In genomic region chr5:134738133-134738962, GRCh38 we compare ENCODE assay signal across 8 cellular contexts.
DNase-seq lines count a peak whose midpoint lies in the region; ATAC-seq lines count a peak whose summit lies in the region.

CAMLG (plus strand) TSS chr5:134738548; CDS start chr5:134738621, 73 bp downstream.

- ATAC-seq in GM19025 (IDR thresholded peaks at IDR 0.05; ENCODE audit: low read depth, unreplicated experiment) (peak; percentile 98), HG03342 (IDR thresholded peaks at IDR 0.05; ENCODE audit: unreplicated experiment) (peak; percentile 93)
- peak; percentile 98 to 99 for ATAC-seq in activated CD4-positive, CD25-positive, alpha-beta regulatory T cell treated with anti-CD3 and anti-CD28 coated beads, Interleukin-2, amount 50 U/mL, for 24 hours

- DNase-seq in AG20443 (ENCODE audit: low spot score) (peak; percentile 97), NCI-H446 (lab: John Stamatoyannopoulos, UW) (peak; percentile 86 to 96), cerebellar cortex (ENCODE audit: low spot score) (peak; percentile 98), islet precursor cell (peak; percentile 99)
- DNase-seq in stimulated activated CD4-positive, alpha-beta T cell treated with anti-CD3 and anti-CD28 coated beads, Interleukin-12 subunit alpha, Interleukin-12 subunit beta, amount 100 ng/mL, for 48 hours (ENCODE audit: low read depth in 2 of 3, low spot score in 1 of 3), result peak; percentile 95 to 97 (median 97)

Comparison
In these comparisons a context has a peak if more than half of its experiments do, and no peak if none do; other contexts are left out.
1. Peak in every context shown above with its lines: DNase-seq and ATAC-seq.